Comparison of ENCODE assay signal across 22 cellular contexts in genomic region chr11:47333526-47333845, GRCh38. TPM values are rescaled to one million over a fixed set of nuclear protein-coding genes. Genes with fewer than 3 reads are reported as not detected.
DNase-seq lines count a peak whose midpoint lies in the region; ATAC-seq, FAIRE-seq and TF ChIP-seq lines count a peak whose summit lies in the region.
"Had no signal": no experiment of that assay in that cellular context is flagged by ENCODE, and none has a peak within 500 bp of the region (broad histone marks: within the 10 kb centered on the region; RNA-seq: fewer than 3 reads in every experiment).

No MANE protein-coding gene starts in this region.

- POLR2A ChIA-PET in IMR-90 (lab: Charles Lee; ENCODE audit: unreplicated experiment), result no interaction called here

- H4K91ac ChIP-seq in IMR-90 (ENCODE audit: insufficient read depth, low read depth, low read length), result no peak overlapping the region

- H3K27me3 ChIP-seq in left ventricle myocardium inferior (ENCODE audit: low read depth) (no peaks in the 10 kb centered on the region), IMR-90 (ENCODE audit: control insufficient read depth, insufficient read depth, low read length) (no peaks in the 10 kb centered on the region; the same call in 1 of the 2 replicates)
- H3K27me3 ChIP-seq: BE2C had no signal

- H3K36me3 ChIP-seq in left ventricle myocardium inferior (peaks cover 90% of the 10 kb centered on the region), IMR-90 (ENCODE audit: control insufficient read depth, insufficient read depth, low read length) (peaks cover 18% of the 10 kb centered on the region), kidney (ENCODE audit: control insufficient read depth in 1 of 2, insufficient read depth in 2 of 2, low read length in 2 of 2) (peaks cover 6 to 12% of the 10 kb centered on the region in 2 donors)
- H3K36me3 ChIP-seq: BE2C had no signal

- TF ChIP-seq RAD21 in IMR-90 (IDR thresholded peaks at IDR 0.05; ENCODE audit: low read length), result no peak

- H3K56ac ChIP-seq in IMR-90 (ENCODE audit: extremely low read depth, insufficient read depth, low read length), result no peak overlapping the region

- no peak overlapping the region for H4K5ac ChIP-seq in IMR-90 (ENCODE audit: low read depth, low read length)

- H3K4me1 ChIP-seq in left ventricle myocardium inferior (peaks cover 88% of the 10 kb centered on the region), IMR-90 (ENCODE audit: control insufficient read depth, insufficient read depth, low read length) (0 out of 2 replicates have a peak, but pooled peaks cover 2% of the 10 kb centered on the region), kidney (ENCODE audit: control insufficient read depth in 1 of 2, insufficient read depth in 1 of 2, low read depth in 1 of 2, low read length in 2 of 2) (no peaks in the 10 kb centered on the region)
- H3K4me1 ChIP-seq: BE2C had no signal

- H2BK120ac ChIP-seq in IMR-90 (ENCODE audit: low read depth, low read length), result no peak overlapping the region

- H3K9ac ChIP-seq in IMR-90 (ENCODE audit: low read depth, low read length) (no peak overlapping the region), kidney (ENCODE audit: low read length in 2 of 2) (no peak overlapping the region)

- dilution Hi-C loops in IMR-90 (cut with HindIII; ENCODE audit: low sequenced_read_pairs, unreplicated experiment), result no loop called here

- H2BK15ac ChIP-seq in IMR-90 (ENCODE audit: low read depth, low read length), result no peak overlapping the region

- H3K9me3 ChIP-seq in left ventricle myocardium inferior (replicated peaks) (no peaks in the 10 kb centered on the region), IMR-90 (ENCODE audit: control insufficient read depth, insufficient read depth, low read length) (no peaks in the 10 kb centered on the region), kidney (ENCODE audit: control insufficient read depth in 1 of 2, low read length in 2 of 2) (no peaks in the 10 kb centered on the region)
- H3K9me3 ChIP-seq: BE2C had no signal

- no peak for ATAC-seq in left cardiac atrium
- no peak for ATAC-seq in IMR-90 (ENCODE audit: low read depth)

- no peak for FAIRE-seq in kidney (lab: Jason Lieb, UNC)
- FAIRE-seq: A204.1, GM12891, GM19239 had no signal

- no peaks in the 10 kb centered on the region for H3K79me1 ChIP-seq in IMR-90 (ENCODE audit: low read depth in 1 of 2, low read length in 2 of 2)

- BruUV-seq in IMR-90 (replicated peaks; lab: Mats Ljungman, UMichigan), result no TSS peak

- H3K27ac ChIP-seq in left ventricle myocardium inferior (replicated peaks), result peak overlapping the region; percentile 97
- H3K27ac ChIP-seq in IMR-90 (ENCODE audit: insufficient read depth, low read length), result no peak overlapping the region
- no peak overlapping the region for H3K27ac ChIP-seq in kidney (ENCODE audit: low read depth in 2 of 2, low read length in 2 of 2)

- H2AK5ac ChIP-seq in IMR-90 (ENCODE audit: low read depth, low read length), result no peak overlapping the region

- no peak overlapping the region for H3K4me2 ChIP-seq in IMR-90 (ENCODE audit: low read depth, low read length)

- intact Hi-C loops in left ventricle myocardium inferior (cut with micrococcal nuclease) (no loop called here), left cardiac atrium (cut with DNase I) (no loop called here), IMR-90 (cut with micrococcal nuclease) (no loop called here), kidney (cut with DNase I) (no loop called here)

- no peak for DNase-seq in left ventricle myocardium inferior
- no peak for DNase-seq in left cardiac atrium
- DNase-seq in IMR-90, result no peak
- peak; percentile 66 for DNase-seq in kidney
- no peak for DNase-seq in activated naive CD4-positive, alpha-beta T cell treated with Interleukin-2 at 50 U/mL for 16 hours
- no peak for DNase-seq in NCI-H345 treated with DMSO at 0.1 percent for 48 hours (lab: John Stamatoyannopoulos, UW; ENCODE audit: unreplicated experiment)
- DNase-seq: ACHN; BE2C; C1 segment of cervical spinal cord; CD4-positive, CD25-positive, alpha-beta regulatory T cell; CD8-positive, alpha-beta memory T cell; COR-L47; DMS 273 treated with DMSO at 0.1 percent for 48 hours; DMS53; EL; HCEC 1CT had no signal

- no peak overlapping the region for H2BK20ac ChIP-seq in IMR-90 (ENCODE audit: low read depth, low read length)

- H3K4ac ChIP-seq in IMR-90 (ENCODE audit: low read depth, low read length), result no peak overlapping the region

- no peak overlapping the region for H2BK5ac ChIP-seq in IMR-90 (ENCODE audit: low read depth, low read length, poor library complexity, severe bottlenecking)

- H3K4me3 ChIP-seq in left ventricle myocardium inferior (no peak overlapping the region), IMR-90 (ENCODE audit: insufficient read depth, low read depth, low read length) (no peak overlapping the region), kidney (ENCODE audit: low read length in 2 of 2) (no peak overlapping the region)

- no peak overlapping the region for H3K18ac ChIP-seq in IMR-90 (ENCODE audit: low read depth, low read length)

- no peaks in the 10 kb centered on the region for H3K9me1 ChIP-seq in IMR-90 (ENCODE audit: insufficient read depth, low read length)

- no peak overlapping the region for H3K23ac ChIP-seq in IMR-90 (ENCODE audit: low read depth, low read length)

- no peaks in the 10 kb centered on the region for H4K20me1 ChIP-seq in IMR-90 (ENCODE audit: insufficient read depth, low read length)

- TF ChIP-seq POLR2A in IMR-90 (IDR thresholded peaks at IDR 0.05; ENCODE audit: low read depth, low read length), result no peak

- in situ Hi-C loops in IMR-90 (cut with MboI; ENCODE audit: low sequenced_read_pairs), result no loop called here

- CTCF ChIA-PET in IMR-90 (lab: Yijun Ruan, JAX), result no interaction called here

- 100% methylated on average over 1 of the region's 14 CpGs; no CpG with 5 or more reads in 1 of the 2 experiments for WGBS in IMR-90 (ENCODE audit: extremely low coverage in 2 of 2, insufficient read length in 1 of 2), 2 experiments

- peak overlapping the region; percentile 23 for H2AFZ ChIP-seq in IMR-90 (replicated peaks; ENCODE audit: low read length, poor library complexity)

- no peak overlapping the region for H3K14ac ChIP-seq in IMR-90 (replicated peaks; ENCODE audit: low read depth, low read length)

- no peak overlapping the region for H2AK9ac ChIP-seq in IMR-90 (replicated peaks; ENCODE audit: low read depth, low read length, poor library complexity)

- H4K8ac ChIP-seq in IMR-90 (ENCODE audit: low read depth in 2 of 2, low read length in 2 of 2), result no peak overlapping the region

- TF ChIP-seq CTCF in left ventricle myocardium inferior (IDR thresholded peaks at IDR 0.05; ENCODE audit: borderline replicate concordance), result no peak
- no peak for TF ChIP-seq CTCF in IMR-90 (conservative IDR thresholded peaks at IDR 0.05; ENCODE audit: low read depth, low read length)
- TF ChIP-seq CTCF in kidney (IDR thresholded peaks at IDR 0.05; ENCODE audit: borderline replicate concordance, extremely low read depth, insufficient read depth), result no peak

TF ChIP-seq in IMR-90, 13 proteins besides CTCF, POLR2A, EP300 and RAD21 (continues in another document):
- TF ChIP-seq MXI1 (IDR thresholded peaks at IDR 0.05; ENCODE audit: borderline replicate concordance, low read depth, low read length) (no peak), ELK1 (IDR thresholded peaks at IDR 0.05; ENCODE audit: borderline replicate concordance, low read depth, low read length) (no peak), FOS (IDR thresholded peaks at IDR 0.05; ENCODE audit: low read depth, low read length) (no peak), BHLHE40 (IDR thresholded peaks at IDR 0.05; ENCODE audit: low read depth, low read length) (no peak), RFX5 (IDR thresholded peaks at IDR 0.05; ENCODE audit: low read depth, low read length) (no peak), USF2 (IDR thresholded peaks at IDR 0.05; ENCODE audit: low read depth, low read length) (no peak), MAZ (IDR thresholded peaks at IDR 0.05; ENCODE audit: borderline replicate concordance, low read depth, low read length) (no peak), MAFK (IDR thresholded peaks at IDR 0.05; ENCODE audit: low read depth, low read length) (no peak), CHD1 (IDR thresholded peaks at IDR 0.05; ENCODE audit: low read depth, low read length) (no peak), NFE2L2 (IDR thresholded peaks at IDR 0.05; ENCODE audit: low read depth, low read length) (no peak), SMC3 (IDR thresholded peaks at IDR 0.05; ENCODE audit: low read depth, low read length) (no peak), RCOR1 (IDR thresholded peaks at IDR 0.05; ENCODE audit: insufficient replicate concordance, low read length) (no peak)

RNA-seq across cellular contexts. Expression of gene MYBPC3, which starts 19.0 kb away (rescaled TPM):
- 2,538 TPM for total RNA-seq in left ventricle myocardium inferior
- total RNA-seq in left cardiac atrium, result 1,000 to 10,000 TPM in 1 of 2 donors, 100 to 1,000 TPM in 1; 966 to 1,049 TPM
- not detected in 2 replicates for total RNA-seq in IMR-90 (2012; rRNA removed)
- polyA plus RNA-seq in IMR-90 (2012; rRNA removed), result not detected in 2 replicates
- polyA plus RNA-seq in IMR-90 (2012; cell fraction: cytosol; rRNA removed), result not detected in 2 replicates
- not detected in 2 replicates for polyA plus RNA-seq in IMR-90 (2012; cell fraction: nucleus; rRNA removed; ENCODE audit: low replicate concordance)
- 0.19 TPM for total RNA-seq in kidney
- polyA plus RNA-seq in kidney (ENCODE audit: insufficient read depth, low read depth, low replicate concordance), result 0.52 TPM
- total RNA-seq: CD4-positive, CD25-positive, alpha-beta regulatory T cell; CD8-positive, alpha-beta memory T cell; G401; H4; HT-29 had no signal
- polyA plus RNA-seq: CD4-positive, CD25-positive, alpha-beta regulatory T cell; CD8-positive, alpha-beta memory T cell had no signal

RNA-seq across cellular contexts. Expression of gene SPI1, which starts 44.9 kb away (rescaled TPM):
- total RNA-seq in left ventricle myocardium inferior (8.3 TPM), left cardiac atrium (10 to 100 TPM; 19.5 to 31.4 TPM), IMR-90 (2012; rRNA removed) (not detected in 2 replicates), kidney (39.8 TPM)
- polyA plus RNA-seq in IMR-90 (2012; rRNA removed) (not detected in 2 replicates), kidney (ENCODE audit: insufficient read depth, low read depth, low replicate concordance) (7.3 TPM)
- 0.03 TPM in 1 of 2 replicates, not detected in the other for polyA plus RNA-seq in IMR-90 (2012; cell fraction: cytosol; rRNA removed)
- polyA plus RNA-seq in IMR-90 (2012; cell fraction: nucleus; rRNA removed; ENCODE audit: low replicate concordance), result not detected in 2 replicates
- total RNA-seq: G401, H4, HT-29 had no signal
- polyA plus RNA-seq: CD8-positive, alpha-beta memory T cell had no signal

Comparison
In these comparisons a context has a peak if more than half of its experiments do, and no peak if none do; other contexts are left out.
1. RNA of gene MYBPC3, which starts 19.0 kb away (total RNA-seq): 2,538 TPM in left ventricle myocardium inferior (single experiment) and 966 to 1,049 TPM in left cardiac atrium; 0.19 TPM in kidney (single experiment) and not detected in IMR-90; every median in the first group is over 100 times any median in the second.